10 cellular contexts compared by ENCODE assay signal in the genomic region with DNA sequence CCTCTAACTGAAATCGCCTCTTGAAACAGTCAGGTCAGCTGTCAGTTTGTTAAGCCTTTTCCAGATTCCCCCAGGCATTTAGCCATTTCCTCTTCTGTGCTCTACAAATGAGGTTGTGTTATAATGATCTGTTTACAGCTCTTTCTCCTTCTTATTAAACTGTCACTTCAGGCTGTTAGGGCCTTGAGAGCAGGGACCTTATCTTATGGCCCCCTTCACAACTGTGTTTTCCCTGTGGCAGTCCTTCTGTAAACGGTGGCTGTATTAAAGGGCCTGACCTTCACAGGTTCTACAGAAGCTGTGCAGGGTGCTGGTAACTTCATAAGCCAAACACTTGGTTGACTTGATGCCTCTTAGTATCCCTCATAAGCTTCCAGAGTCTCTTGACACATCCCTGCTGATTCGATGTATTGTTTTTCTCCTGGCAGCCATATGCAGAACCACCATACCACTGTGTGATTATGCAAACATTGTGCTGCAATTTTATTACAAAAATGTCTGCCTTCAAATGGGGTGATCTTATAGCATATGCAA.
DNase-seq lines count a peak whose midpoint lies in the region; ATAC-seq, FAIRE-seq and TF ChIP-seq lines count a peak whose summit lies in the region.
"Had no signal": no experiment of that assay in that cellular context is flagged by ENCODE, and none has a peak within 500 bp of the region (broad histone marks: within the 10 kb centered on the region; RNA-seq: fewer than 3 reads in every experiment).

No MANE protein-coding gene starts in this region.

- peak overlapping the region; percentile 42 for H3K27ac ChIP-seq in AG04450 (ENCODE audit: low read depth, low read length)
- H3K27ac ChIP-seq in right lobe of liver: no peak overlapping the region
- no peak overlapping the region for H3K27ac ChIP-seq in small intestine (ENCODE audit: low read depth in 1 of 2, low read length in 1 of 2)

- H3K4me1 ChIP-seq in right lobe of liver (peaks cover 0 to 20% (median 6%) of the 10 kb centered on the region in 4 donors), small intestine (ENCODE audit: control insufficient read depth in 2 of 2, insufficient read depth in 1 of 2, low read depth in 1 of 2, low read length in 1 of 2) (no peaks in the 10 kb centered on the region)

- intact Hi-C loops in right lobe of liver (cut with DNase I): no loop called here

- H3K27me3 ChIP-seq in AG04450 (ENCODE audit: control insufficient read depth, insufficient read depth, low read length) (no peaks in the 10 kb centered on the region), right lobe of liver (no peaks in the 10 kb centered on the region), small intestine (ENCODE audit: control insufficient read depth in 2 of 2, insufficient read depth in 2 of 2, low read length in 2 of 2) (no peaks in the 10 kb centered on the region)

- no peak for DNase-seq in AG04450 (ENCODE audit: low read depth, low spot score)
- DNase-seq in NB4 (ENCODE audit: low read depth): peak; percentile 36
- peak; percentile 50 for DNase-seq in choroid plexus epithelial cell (ENCODE audit: low read depth)
- no peak for DNase-seq in right lobe of liver
- DNase-seq in small intestine: no peak
- no peak for DNase-seq in activated CD4-positive, CD25-positive, alpha-beta regulatory T cell treated with anti-CD3 and anti-CD28 coated beads, Interleukin-2, amount 50 U/mL, for 72 hours
- DNase-seq: activated CD8-positive, alpha-beta T cell treated with anti-CD3 and anti-CD28 coated beads for 36 hours; central memory CD4-positive, alpha-beta T cell had no signal

- POLR2A ChIA-PET in AG04450 (lab: Yijun Ruan, JAX): no interaction called here

- H3K4me3 ChIP-seq in AG04450 (ENCODE audit: low read depth, low read length): no peak overlapping the region
- H3K4me3 ChIP-seq in NB4 (ENCODE audit: low read depth, low read length): no peak overlapping the region
- H3K4me3 ChIP-seq in choroid plexus epithelial cell (ENCODE audit: low read depth, low read length): no peak overlapping the region
- no peak overlapping the region for H3K4me3 ChIP-seq in right lobe of liver
- H3K4me3 ChIP-seq in small intestine (ENCODE audit: low read depth in 1 of 2, low read length in 2 of 2): no peak overlapping the region

- peak in 3 of 4 donors; percentile 23 to 32 (median 29) for ATAC-seq in right lobe of liver
- no peak for ATAC-seq in HG03565 (IDR thresholded peaks at IDR 0.05; ENCODE audit: unreplicated experiment)
- no peak for ATAC-seq in GM18498 (IDR thresholded peaks at IDR 0.05; ENCODE audit: unreplicated experiment)
- ATAC-seq: activated CD8-positive, alpha-beta T cell treated with anti-CD3 and anti-CD28 coated beads for 36 hours had no signal

- WGBS in right lobe of liver (ENCODE audit: insufficient coverage, low coverage, low lambda C conversion rate, missing lambda C conversion rate): 43% methylated on average over 3 of the region's 3 CpGs
- 46 to 64% (median 50%) methylated on average over 3 of the region's 3 CpGs for WGBS in small intestine, 3 donors

- TF ChIP-seq POLR2A in NB4 (IDR thresholded peaks at IDR 0.05; ENCODE audit: extremely low read depth, insufficient read length) (no peak), right lobe of liver (IDR thresholded peaks at IDR 0.05) (no peak)

- H3K36me3 ChIP-seq in right lobe of liver: no peaks in the 10 kb centered on the region
- no peaks in the 10 kb centered on the region for H3K36me3 ChIP-seq in small intestine (ENCODE audit: control insufficient read depth in 2 of 2, insufficient read depth in 2 of 2, low read length in 2 of 2)

- peaks cover 8% of the 10 kb centered on the region for H3K9me3 ChIP-seq in AG04450 (ENCODE audit: control insufficient read depth, insufficient read depth, low read length)
- no peaks in the 10 kb centered on the region for H3K9me3 ChIP-seq in right lobe of liver
- H3K9me3 ChIP-seq in small intestine (ENCODE audit: control insufficient read depth, low read depth): no peaks in the 10 kb centered on the region

- CTCF ChIA-PET in AG04450 (lab: Charles Lee): interaction anchor here (1.0 to 1.4 kb wide), 2 partner anchors 19 to 48 kb away, joined by 3 read pairs; no protein-coding TSS in a partner anchor

- TF ChIP-seq CTCF in AG04450 (IDR thresholded peaks at IDR 0.05; ENCODE audit: low read depth, low read length): no peak
- TF ChIP-seq CTCF in NB4 (IDR thresholded peaks at IDR 0.05; ENCODE audit: low read depth, low read length): no peak
- TF ChIP-seq CTCF in choroid plexus epithelial cell (conservative IDR thresholded peaks at IDR 0.05; ENCODE audit: low read depth, low read length): no peak
- no peak for TF ChIP-seq CTCF in right lobe of liver (IDR thresholded peaks at IDR 0.05)

- no peak for FAIRE-seq in small intestine (lab: Jason Lieb, UNC)

Comparison
In these comparisons a context has a peak if more than half of its experiments do, and no peak if none do; other contexts are left out.
1. DNase-seq: peak in NB4 (single experiment) and choroid plexus epithelial cell (single experiment); none in AG04450 (single experiment), right lobe of liver (0 of 3), small intestine (single experiment) and activated CD4-positive, CD25-positive, alpha-beta regulatory T cell treated with anti-CD3 and anti-CD28 coated beads, Interleukin-2, amount 50 U/mL, for 72 hours (single experiment).
2. ATAC-seq: peak in right lobe of liver (3 of 4); none in HG03565 (single experiment) and GM18498 (single experiment).